In genomic region chr1:201221201-201221846, GRCh38 we compare ENCODE assay signal across 19 cellular contexts. TPM values are rescaled to one million over a fixed set of nuclear protein-coding genes. Genes with fewer than 3 reads are reported as not detected.
DNase-seq lines count a peak whose midpoint lies in the region; ATAC-seq and TF ChIP-seq lines count a peak whose summit lies in the region.
"Had no signal": no experiment of that assay in that cellular context is flagged by ENCODE, and none has a peak within 500 bp of the region (broad histone marks: within the 10 kb centered on the region; RNA-seq: fewer than 3 reads in every experiment).

No MANE protein-coding gene starts in this region.

- no peaks in the 10 kb centered on the region for H3K9me3 ChIP-seq in WERI-Rb-1 (ENCODE audit: severe bottlenecking)

- DNase-seq in activated CD8-positive, alpha-beta T cell treated with anti-CD3 and anti-CD28 coated beads, Interleukin-2, amount 10 ng/mL, durations not matched to agents 7 days and 5 days: peak; percentile 14
- DNase-seq in activated CD8-positive, alpha-beta T cell treated with anti-CD3 and anti-CD28 coated beads for 36 hours: no peak
- DNase-seq in WERI-Rb-1 (peak; percentile 15), left lobe of liver (ENCODE audit: low spot score) (peak; percentile 44), OCI-M1 (lab: John Stamatoyannopoulos, UW) (no peak)
- DNase-seq in stimulated activated CD8-positive, alpha-beta memory T cell treated with anti-CD3 and anti-CD28 coated beads, Interleukin-4, amount 100 ng/mL, for 48 hours: peak; percentile 21
- DNase-seq: COR-L47, HCEC 1CT, IMR-90, Kasumi-1, NCI-H1417, NCI-H2029, NCI-H2171 treated with DMSO at 0.1 percent for 48 hours, NCI-H510A, NCI-H82 had no signal

- no peak for TF ChIP-seq CTCF in activated CD8-positive, alpha-beta T cell treated with anti-CD3 and anti-CD28 coated beads for 36 hours (IDR thresholded peaks at IDR 0.05)
- TF ChIP-seq CTCF in WERI-Rb-1 (IDR thresholded peaks at IDR 0.05; ENCODE audit: low read depth, low read length): no peak

- no peaks in the 10 kb centered on the region for H3K36me3 Mint-ChIP-seq in activated CD8-positive, alpha-beta T cell treated with anti-CD3 and anti-CD28 coated beads, Interleukin-2, amount 10 ng/mL, durations not matched to agents 7 days and 5 days (ENCODE audit: low read depth)
- no peaks in the 10 kb centered on the region for H3K36me3 Mint-ChIP-seq in activated CD8-positive, alpha-beta T cell treated with anti-CD3 and anti-CD28 coated beads for 36 hours (ENCODE audit: low read depth)

- POLR2A ChIA-PET in activated CD8-positive, alpha-beta T cell treated with anti-CD3 and anti-CD28 coated beads, Interleukin-2, amount 10 ng/mL, durations not matched to agents 7 days and 5 days (lab: Charles Lee): no interaction called here
- POLR2A ChIA-PET in activated CD8-positive, alpha-beta T cell treated with anti-CD3 and anti-CD28 coated beads for 36 hours (lab: Charles Lee): no interaction called here

- no peaks in the 10 kb centered on the region for H3K27me3 ChIP-seq in WERI-Rb-1 (ENCODE audit: insufficient read depth, low read depth, severe bottlenecking)

- no peak for ATAC-seq in activated CD8-positive, alpha-beta T cell treated with anti-CD3 and anti-CD28 coated beads, Interleukin-2, amount 10 ng/mL, durations not matched to agents 7 days and 5 days
- no peak for ATAC-seq in activated CD8-positive, alpha-beta T cell treated with anti-CD3 and anti-CD28 coated beads for 36 hours
- ATAC-seq in left lobe of liver (no peak), HG02588 (IDR thresholded peaks at IDR 0.05; ENCODE audit: unreplicated experiment) (no peak), GM19351 (IDR thresholded peaks at IDR 0.05; ENCODE audit: unreplicated experiment) (no peak)
- ATAC-seq: Panc1 had no signal

- no peaks in the 10 kb centered on the region for H3K4me1 Mint-ChIP-seq in activated CD8-positive, alpha-beta T cell treated with anti-CD3 and anti-CD28 coated beads, Interleukin-2, amount 10 ng/mL, durations not matched to agents 7 days and 5 days (ENCODE audit: low read depth)
- no peaks in the 10 kb centered on the region for H3K4me1 Mint-ChIP-seq in activated CD8-positive, alpha-beta T cell treated with anti-CD3 and anti-CD28 coated beads for 36 hours (ENCODE audit: low read depth)

- H3K27ac ChIP-seq in WERI-Rb-1: no peak overlapping the region
- H3K27ac ChIP-seq: C4-2B had no signal

- no peak overlapping the region for H3K4me3 Mint-ChIP-seq in activated CD8-positive, alpha-beta T cell treated with anti-CD3 and anti-CD28 coated beads, Interleukin-2, amount 10 ng/mL, durations not matched to agents 7 days and 5 days
- H3K4me3 Mint-ChIP-seq in activated CD8-positive, alpha-beta T cell treated with anti-CD3 and anti-CD28 coated beads for 36 hours: no peak overlapping the region

- CTCF ChIA-PET in activated CD8-positive, alpha-beta T cell treated with anti-CD3 and anti-CD28 coated beads, Interleukin-2, amount 10 ng/mL, durations not matched to agents 7 days and 5 days (lab: Charles Lee): no interaction called here
- CTCF ChIA-PET in activated CD8-positive, alpha-beta T cell treated with anti-CD3 and anti-CD28 coated beads for 36 hours (lab: Charles Lee): interaction anchor here (0.9 to 2.1 kb wide), 3 partner anchors 22 to 69 kb away, joined by 3 to 7 read pairs (median 3); no protein-coding TSS in a partner anchor

- H3K36me3 ChIP-seq in WERI-Rb-1: no peaks in the 10 kb centered on the region

- H3K9me3 Mint-ChIP-seq in activated CD8-positive, alpha-beta T cell treated with anti-CD3 and anti-CD28 coated beads, Interleukin-2, amount 10 ng/mL, durations not matched to agents 7 days and 5 days (ENCODE audit: insufficient read depth): no peaks in the 10 kb centered on the region
- H3K9me3 Mint-ChIP-seq in activated CD8-positive, alpha-beta T cell treated with anti-CD3 and anti-CD28 coated beads for 36 hours: no peaks in the 10 kb centered on the region

- H3K27ac Mint-ChIP-seq in activated CD8-positive, alpha-beta T cell treated with anti-CD3 and anti-CD28 coated beads, Interleukin-2, amount 10 ng/mL, durations not matched to agents 7 days and 5 days: no peak overlapping the region
- no peak overlapping the region for H3K27ac Mint-ChIP-seq in activated CD8-positive, alpha-beta T cell treated with anti-CD3 and anti-CD28 coated beads for 36 hours

- intact Hi-C loops in activated CD8-positive, alpha-beta T cell treated with anti-CD3 and anti-CD28 coated beads for 36 hours (cut with micrococcal nuclease): no loop called here

- H3K4me3 ChIP-seq in WERI-Rb-1 (ENCODE audit: low read depth, low read length): no peak overlapping the region

- peaks cover 3% of the 10 kb centered on the region for H3K27me3 Mint-ChIP-seq in activated CD8-positive, alpha-beta T cell treated with anti-CD3 and anti-CD28 coated beads, Interleukin-2, amount 10 ng/mL, durations not matched to agents 7 days and 5 days (ENCODE audit: low read depth)
- H3K27me3 Mint-ChIP-seq in activated CD8-positive, alpha-beta T cell treated with anti-CD3 and anti-CD28 coated beads for 36 hours: no peaks in the 10 kb centered on the region

RNA-seq across cellular contexts. Expression of gene IGFN1, which starts 30.7 kb away (rescaled TPM):
- not detected for total RNA-seq in activated CD8-positive, alpha-beta T cell treated with anti-CD3 and anti-CD28 coated beads, Interleukin-2, amount 10 ng/mL, durations not matched to agents 7 days and 5 days
- total RNA-seq in activated CD8-positive, alpha-beta T cell treated with anti-CD3 and anti-CD28 coated beads for 36 hours: not detected
- not detected for total RNA-seq in left lobe of liver
- total RNA-seq: IMR-90 had no signal

Comparison
In these comparisons a context has a peak if more than half of its experiments do, and no peak if none do; other contexts are left out.
1. DNase-seq: peak in activated CD8-positive, alpha-beta T cell treated with anti-CD3 and anti-CD28 coated beads, Interleukin-2, amount 10 ng/mL, durations not matched to agents 7 days and 5 days (single experiment), WERI-Rb-1 (single experiment), left lobe of liver (single experiment) and stimulated activated CD8-positive, alpha-beta memory T cell treated with anti-CD3 and anti-CD28 coated beads, Interleukin-4, amount 100 ng/mL, for 48 hours (single experiment); none in activated CD8-positive, alpha-beta T cell treated with anti-CD3 and anti-CD28 coated beads for 36 hours (single experiment) and OCI-M1 (single experiment).